In the genomic region with DNA sequence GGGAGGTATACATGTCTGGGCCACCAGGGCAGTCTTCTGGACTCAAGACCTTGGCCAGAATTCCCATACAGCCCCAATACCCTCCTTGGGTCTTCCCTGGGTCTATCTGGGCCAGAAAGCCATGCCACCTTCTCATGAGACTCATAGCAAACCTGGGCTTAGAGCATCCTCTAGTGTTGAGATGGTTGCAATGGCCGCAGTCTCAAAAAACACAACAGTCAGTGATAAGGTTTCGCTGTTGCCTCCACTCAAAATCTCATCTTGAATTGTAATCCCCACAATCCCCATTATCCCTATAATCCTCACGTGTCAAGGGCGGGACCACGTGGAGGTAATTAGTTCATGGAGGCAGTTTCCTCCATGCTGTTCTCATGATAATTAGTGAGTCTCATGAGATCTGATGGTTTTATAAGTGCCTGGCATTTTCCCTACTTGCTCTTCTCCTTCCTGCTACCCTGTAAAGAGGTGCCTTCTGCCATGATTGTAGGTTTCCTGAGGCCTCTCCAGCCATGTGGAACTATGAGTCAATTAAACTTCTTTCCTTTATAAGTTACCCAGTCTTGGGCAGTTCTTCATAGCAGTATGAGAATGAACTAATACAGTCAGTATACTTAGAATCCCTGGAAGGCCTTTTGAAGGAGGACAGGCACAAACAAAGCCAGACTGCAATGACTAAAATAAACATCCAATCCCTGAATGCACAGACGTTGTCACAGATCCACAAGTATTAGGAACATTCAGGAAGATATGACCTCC, we compare ENCODE assay signal across 9 cellular contexts.
DNase-seq lines count a peak whose midpoint lies in the region; ATAC-seq and TF ChIP-seq lines count a peak whose summit lies in the region.
"Had no signal": no experiment of that assay in that cellular context is flagged by ENCODE, and none has a peak within 500 bp of the region (broad histone marks: within the 10 kb centered on the region; RNA-seq: fewer than 3 reads in every experiment).

No MANE protein-coding gene starts in this region.

- no peaks in the 10 kb centered on the region for H3K9me3 Mint-ChIP-seq in T-helper 2 cell treated with Interferon-gamma antibody and Interleukin-4, amounts not matched to agents 5 μg/mL and 100 μg/mL, for 36 hours

- H3K36me3 ChIP-seq in gastrocnemius medialis: no peaks in the 10 kb centered on the region
- H3K36me3 ChIP-seq: BLaER1 treated with 17β-estradiol and CSF1 and Interleukin-3, amounts not matched to agents 10 nM and 100 nM had no signal

- H3K4me1 ChIP-seq in gastrocnemius medialis: no peaks in the 10 kb centered on the region
- H3K4me1 ChIP-seq: BLaER1 treated with 17β-estradiol and CSF1 and Interleukin-3, amounts not matched to agents 10 nM and 100 nM had no signal

- H3K27me3 Mint-ChIP-seq in T-helper 2 cell treated with Interferon-gamma antibody and Interleukin-4, amounts not matched to agents 5 μg/mL and 100 μg/mL, for 36 hours (ENCODE audit: low read depth): peaks cover 11% of the 10 kb centered on the region

- DNase-seq in NCI-H2029 (lab: John Stamatoyannopoulos, UW) (peak; percentile 34), NCI-H2029 treated with DMSO at 0.1 percent for 48 hours (lab: John Stamatoyannopoulos, UW) (no peak), HuH-7 (ENCODE audit: low spot score) (peak; percentile 23), SW480 (ENCODE audit: low spot score) (peak; percentile 27), glomerular visceral epithelial cell (ENCODE audit: extremely low spot score) (peak; percentile 32), gastrocnemius medialis (no peak)
- DNase-seq in T-helper 2 cell treated with Interferon-gamma antibody and Interleukin-4, amounts not matched to agents 5 μg/mL and 100 μg/mL, for 36 hours (ENCODE audit: low spot score): no peak

- TF ChIP-seq CTCF in gastrocnemius medialis (IDR thresholded peaks at IDR 0.05 in 4 of 5, conservative IDR thresholded peaks at IDR 0.05 in 1 of 5): peak in 3 of 5 experiments; percentile 11 to 34 (median 26)

- H3K9me3 ChIP-seq in gastrocnemius medialis: no peaks in the 10 kb centered on the region

- in situ Hi-C loops in gastrocnemius medialis (cut with MboI; ENCODE audit: low sequenced_read_pairs in 4 of 4): no loop called here

- H3K27ac Mint-ChIP-seq in T-helper 2 cell treated with Interferon-gamma antibody and Interleukin-4, amounts not matched to agents 5 μg/mL and 100 μg/mL, for 36 hours: no peak overlapping the region

- no peak overlapping the region for H3K27ac ChIP-seq in gastrocnemius medialis
- H3K27ac ChIP-seq: BLaER1 treated with 17β-estradiol and CSF1 and Interleukin-3, amounts not matched to agents 10 nM and 100 nM had no signal

- TF ChIP-seq POLR2A in gastrocnemius medialis (IDR thresholded peaks at IDR 0.05): no peak

- no peaks in the 10 kb centered on the region for H3K36me3 Mint-ChIP-seq in T-helper 2 cell treated with Interferon-gamma antibody and Interleukin-4, amounts not matched to agents 5 μg/mL and 100 μg/mL, for 36 hours (ENCODE audit: low read depth)

- ATAC-seq in GM19372 (IDR thresholded peaks at IDR 0.05; ENCODE audit: low read depth, unreplicated experiment) (peak; percentile 65), gastrocnemius medialis (no peak)

- intact Hi-C loops in gastrocnemius medialis (cut with DNase I; ENCODE audit: low total_unique reads): no loop called here

- H3K27me3 ChIP-seq in gastrocnemius medialis: no peaks in the 10 kb centered on the region
- H3K27me3 ChIP-seq: BLaER1 treated with 17β-estradiol and CSF1 and Interleukin-3, amounts not matched to agents 10 nM and 100 nM had no signal

- H3K4me3 ChIP-seq in gastrocnemius medialis: no peak overlapping the region
- H3K4me3 ChIP-seq: BLaER1 treated with 17β-estradiol and CSF1 and Interleukin-3, amounts not matched to agents 10 nM and 100 nM had no signal

- H3K4me1 Mint-ChIP-seq in T-helper 2 cell treated with Interferon-gamma antibody and Interleukin-4, amounts not matched to agents 5 μg/mL and 100 μg/mL, for 36 hours (ENCODE audit: low read depth): no peaks in the 10 kb centered on the region

- no peak overlapping the region for H3K4me3 Mint-ChIP-seq in T-helper 2 cell treated with Interferon-gamma antibody and Interleukin-4, amounts not matched to agents 5 μg/mL and 100 μg/mL, for 36 hours

Comparison
In these comparisons a context has a peak if more than half of its experiments do, and no peak if none do; other contexts are left out.
1. DNase-seq: peak in NCI-H2029 (single experiment), HuH-7 (single experiment), SW480 (single experiment) and glomerular visceral epithelial cell (single experiment); none in NCI-H2029 treated with DMSO at 0.1 percent for 48 hours (single experiment), gastrocnemius medialis (0 of 2) and T-helper 2 cell treated with Interferon-gamma antibody and Interleukin-4, amounts not matched to agents 5 μg/mL and 100 μg/mL, for 36 hours (single experiment).